17 cellular contexts compared by ENCODE assay signal in genomic region chr3:95798628-95799027, GRCh38.
DNase-seq lines count a peak whose midpoint lies in the region; ATAC-seq and TF ChIP-seq lines count a peak whose summit lies in the region.
"Had no signal": no experiment of that assay in that cellular context is flagged by ENCODE, and none has a peak within 500 bp of the region (broad histone marks: within the 10 kb centered on the region; RNA-seq: fewer than 3 reads in every experiment).

No MANE protein-coding gene starts in this region.

- H3K27me3 ChIP-seq in DND-41 (ENCODE audit: insufficient read depth, low read length, poor library complexity) (no peaks in the 10 kb centered on the region), SU-DHL-6 (ENCODE audit: low read length) (no peaks in the 10 kb centered on the region)

- H3K9ac ChIP-seq in DND-41 (ENCODE audit: low read depth, low read length) = no peak overlapping the region
- H3K9ac ChIP-seq in SU-DHL-6 (ENCODE audit: low read length) = no peak overlapping the region

- H3K4me3 ChIP-seq in DND-41 (ENCODE audit: low read depth in 1 of 2, low read length in 2 of 2) (no peak overlapping the region), SU-DHL-6 (ENCODE audit: insufficient read depth, low read length, poor library complexity, severe bottlenecking) (no peak overlapping the region)
- H3K4me3 ChIP-seq: A549, GM23338 had no signal

- no peak overlapping the region for H2AFZ ChIP-seq in DND-41 (ENCODE audit: low read depth, low read length)
- H2AFZ ChIP-seq in SU-DHL-6 (ENCODE audit: low read depth, low read length, severe bottlenecking) = no peak overlapping the region
- H2AFZ ChIP-seq: GM23338 had no signal

- no peaks in the 10 kb centered on the region for H3K36me3 ChIP-seq in DND-41 (ENCODE audit: insufficient read depth, low read length)
- no peaks in the 10 kb centered on the region for H3K36me3 ChIP-seq in SU-DHL-6 (ENCODE audit: low read length)

- H3K9me3 ChIP-seq in DND-41 (ENCODE audit: insufficient read depth, low read length, severe bottlenecking) (no peaks in the 10 kb centered on the region), SU-DHL-6 (ENCODE audit: insufficient read depth, low read length) (no peaks in the 10 kb centered on the region)
- H3K9me3 ChIP-seq: A549 had no signal

- H3K79me2 ChIP-seq in DND-41 (ENCODE audit: insufficient read depth, low read length) = no peaks in the 10 kb centered on the region
- no peaks in the 10 kb centered on the region for H3K79me2 ChIP-seq in SU-DHL-6 (ENCODE audit: insufficient read depth, low read length)

- TF ChIP-seq CTCF in DND-41 (IDR thresholded peaks at IDR 0.05; ENCODE audit: borderline replicate concordance, extremely low read depth, low read length, poor library complexity, severe bottlenecking) = no peak
- no peak for TF ChIP-seq CTCF in SU-DHL-6 (IDR thresholded peaks at IDR 0.05; ENCODE audit: insufficient read depth, low read length, poor library complexity, severe bottlenecking)

- H3K4me2 ChIP-seq in DND-41 (ENCODE audit: insufficient read depth, low read length) (no peak overlapping the region), SU-DHL-6 (ENCODE audit: low read depth, low read length, poor library complexity, severe bottlenecking) (peak overlapping the region; percentile 12)
- H3K4me2 ChIP-seq: A549, GM23338 had no signal

- no peaks in the 10 kb centered on the region for H3F3A ChIP-seq in SU-DHL-6 (ENCODE audit: insufficient read depth)

- DNase-seq in DND-41 (no peak), NCI-H226 (peak; percentile 31), kidney tubule cell (ENCODE audit: low spot score) (peak; percentile 2), HUDEP-2 (lab: John Stamatoyannopoulos, UW; ENCODE audit: unreplicated experiment in 76 of 76) (no peak), islet precursor cell (no peak), medulla oblongata (ENCODE audit: extremely low spot score) (no peak)
- DNase-seq: AML-193; Calu3; CD8-positive, alpha-beta T cell; HCEC 1CT; KG1 had no signal

- H4K20me1 ChIP-seq in DND-41 (ENCODE audit: insufficient read depth, low read length) = no peaks in the 10 kb centered on the region
- H4K20me1 ChIP-seq in SU-DHL-6 (ENCODE audit: low read depth, low read length) = no peaks in the 10 kb centered on the region

- ATAC-seq in DND-41 (ENCODE audit: insufficient read depth, low read depth) = peak; percentile 61; the same call in 2 of the 3 replicates
- ATAC-seq in HG02588 (IDR thresholded peaks at IDR 0.05; ENCODE audit: unreplicated experiment) = no peak
- ATAC-seq: A549; CD8-positive, alpha-beta T cell; GM23338; HepG2 had no signal

- H3K27ac ChIP-seq in DND-41 (ENCODE audit: low read length) = no peak overlapping the region
- H3K27ac ChIP-seq in SU-DHL-6 (ENCODE audit: low read depth, low read length) = no peak overlapping the region
- H3K27ac ChIP-seq: A549, HL-60 had no signal

- H3K9me2 ChIP-seq in SU-DHL-6 (replicated peaks; ENCODE audit: insufficient read depth, low read length) = no peaks in the 10 kb centered on the region

- peaks cover 10% of the 10 kb centered on the region for H3K4me1 ChIP-seq in DND-41 (ENCODE audit: insufficient read depth, low read length)
- H3K4me1 ChIP-seq: A549 had no signal

Comparison
In these comparisons a context has a peak if more than half of its experiments do, and no peak if none do; other contexts are left out.
1. DNase-seq: peak in NCI-H226 (single experiment) and kidney tubule cell (single experiment); none in DND-41 (single experiment), HUDEP-2 (0 of 76), islet precursor cell (single experiment) and medulla oblongata (single experiment).